ENCODE assay signal across 20 cellular contexts in the genomic region with DNA sequence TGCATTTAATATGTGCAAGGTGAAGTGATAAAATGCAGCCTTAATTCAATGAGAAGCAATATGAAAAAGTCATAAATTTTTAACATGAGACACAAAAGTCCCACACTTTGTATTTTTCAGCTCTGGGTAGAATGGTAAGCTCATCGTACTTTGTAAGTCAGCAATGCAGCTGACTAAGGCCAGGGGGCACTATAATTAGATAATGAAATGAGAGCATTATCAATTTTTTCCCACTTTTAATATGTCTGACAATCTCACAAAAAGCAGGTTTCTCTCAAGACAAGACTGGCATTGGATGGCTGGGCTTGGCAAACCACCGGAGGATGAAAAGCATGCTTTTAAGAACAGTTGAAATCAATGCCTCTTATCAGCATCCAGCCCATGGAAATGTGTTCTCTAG.
DNase-seq lines count a peak whose midpoint lies in the region; ATAC-seq and TF ChIP-seq lines count a peak whose summit lies in the region.
"Had no signal": no experiment of that assay in that cellular context is flagged by ENCODE, and none has a peak within 500 bp of the region (broad histone marks: within the 10 kb centered on the region; RNA-seq: fewer than 3 reads in every experiment).

No MANE protein-coding gene starts in this region.

- in situ Hi-C loops in GM13977 (cut with MboI; ENCODE audit: low pct_unique_long_range_greater_than_20kb, low sequenced_read_pairs, unreplicated experiment): no loop called here
- in situ Hi-C loops in gastrocnemius medialis (cut with MboI; ENCODE audit: low sequenced_read_pairs in 4 of 4): no loop called here

- peaks cover 6% of the 10 kb centered on the region; the same call in 1 of the 2 replicates for H3K9me3 Mint-ChIP-seq in WTC11
- peaks cover 3% of the 10 kb centered on the region for H3K9me3 Mint-ChIP-seq in activated CD4-positive, alpha-beta memory T cell treated with anti-CD3 and anti-CD28 coated beads, Interleukin-2, amount 10 ng/mL, durations not matched to agents 7 days and 5 days
- H3K9me3 Mint-ChIP-seq: activated CD4-positive, alpha-beta T cell treated with anti-CD3 and anti-CD28 coated beads, Interleukin-2, amount 10 ng/mL, durations not matched to agents 7 days and 5 days; activated T-cell treated with anti-CD3 and anti-CD28 coated beads, Interleukin-2, amount 50 U/mL, for 72 hours had no signal

- H3K9me3 ChIP-seq in gastrocnemius medialis: no peaks in the 10 kb centered on the region
- H3K9me3 ChIP-seq: BLaER1, prostate gland, testis had no signal

- DNase-seq in AG09309 (ENCODE audit: low read depth) (no peak), GM13977 (ENCODE audit: low spot score) (no peak), WTC11 (ENCODE audit: low spot score) (no peak), kidney epithelial cell (ENCODE audit: low read depth) (no peak), AG08396 (ENCODE audit: low spot score) (no peak), gastrocnemius medialis (no peak)
- DNase-seq in activated CD4-positive, alpha-beta memory T cell treated with anti-CD3 and anti-CD28 coated beads, Interleukin-2, amount 10 ng/mL, durations not matched to agents 7 days and 5 days: no peak
- DNase-seq in activated T-cell treated with anti-CD3 and anti-CD28 coated beads, Interleukin-2, amount 50 U/mL, for 48 hours: no peak
- DNase-seq: activated CD4-positive, alpha-beta T cell treated with anti-CD3 and anti-CD28 coated beads, Interleukin-2, amount 10 ng/mL, durations not matched to agents 7 days and 5 days; activated T-cell treated with anti-CD3 and anti-CD28 coated beads, Interleukin-2, amount 50 U/mL, for 72 hours; DMS79 treated with DMSO at 0.1 percent for 48 hours; mesendoderm; NCI-H1694; NCI-H524 treated with DMSO at 0.1 percent for 48 hours; T-helper 2 cell; testis had no signal

- no peak for TF ChIP-seq POLR2A in gastrocnemius medialis (IDR thresholded peaks at IDR 0.05)

- H3K27me3 Mint-ChIP-seq in WTC11 (ENCODE audit: low read depth): no peaks in the 10 kb centered on the region
- peaks cover 5% of the 10 kb centered on the region for H3K27me3 Mint-ChIP-seq in activated CD4-positive, alpha-beta memory T cell treated with anti-CD3 and anti-CD28 coated beads, Interleukin-2, amount 10 ng/mL, durations not matched to agents 7 days and 5 days

- no peaks in the 10 kb centered on the region for H3K27me3 ChIP-seq in kidney epithelial cell (ENCODE audit: control insufficient read depth, insufficient read depth, low read length)
- H3K27me3 ChIP-seq in gastrocnemius medialis: no peaks in the 10 kb centered on the region
- H3K27me3 ChIP-seq: BLaER1, testis had no signal

- no peak overlapping the region for H3K27ac Mint-ChIP-seq in WTC11
- no peak overlapping the region for H3K27ac Mint-ChIP-seq in activated CD4-positive, alpha-beta memory T cell treated with anti-CD3 and anti-CD28 coated beads, Interleukin-2, amount 10 ng/mL, durations not matched to agents 7 days and 5 days
- H3K27ac Mint-ChIP-seq: activated CD4-positive, alpha-beta T cell treated with anti-CD3 and anti-CD28 coated beads, Interleukin-2, amount 10 ng/mL, durations not matched to agents 7 days and 5 days; activated T-cell treated with anti-CD3 and anti-CD28 coated beads, Interleukin-2, amount 50 U/mL, for 72 hours had no signal

- intact Hi-C loops in gastrocnemius medialis (cut with DNase I; ENCODE audit: low total_unique reads): no loop called here

- no peaks in the 10 kb centered on the region for H3K4me1 ChIP-seq in gastrocnemius medialis
- H3K4me1 ChIP-seq: BLaER1, prostate gland, testis had no signal

- ATAC-seq in WTC11: peak; percentile 50
- no peak for ATAC-seq in gastrocnemius medialis
- ATAC-seq: activated T-cell treated with anti-CD3 and anti-CD28 coated beads, Interleukin-2, amount 50 U/mL, for 72 hours; K562 had no signal

- no peak overlapping the region for H3K4me3 Mint-ChIP-seq in WTC11
- no peak overlapping the region for H3K4me3 Mint-ChIP-seq in activated CD4-positive, alpha-beta memory T cell treated with anti-CD3 and anti-CD28 coated beads, Interleukin-2, amount 10 ng/mL, durations not matched to agents 7 days and 5 days
- H3K4me3 Mint-ChIP-seq: activated CD4-positive, alpha-beta T cell treated with anti-CD3 and anti-CD28 coated beads, Interleukin-2, amount 10 ng/mL, durations not matched to agents 7 days and 5 days; activated T-cell treated with anti-CD3 and anti-CD28 coated beads, Interleukin-2, amount 50 U/mL, for 72 hours had no signal

- H3K36me3 ChIP-seq in kidney epithelial cell (ENCODE audit: control insufficient read depth, insufficient read depth, low read length) (no peaks in the 10 kb centered on the region), gastrocnemius medialis (no peaks in the 10 kb centered on the region)
- H3K36me3 ChIP-seq: BLaER1, prostate gland had no signal

- POLR2A ChIA-PET in WTC11 (lab: Charles Lee): no interaction called here
- POLR2A ChIA-PET in activated CD4-positive, alpha-beta memory T cell treated with anti-CD3 and anti-CD28 coated beads, Interleukin-2, amount 10 ng/mL, durations not matched to agents 7 days and 5 days (lab: Charles Lee): interaction anchor here (0.7 kb wide), 1 partner anchor 204 kb away, joined by 3 read pairs; no protein-coding TSS in a partner anchor

- H3K27ac ChIP-seq in gastrocnemius medialis: no peak overlapping the region
- H3K27ac ChIP-seq: BLaER1, coronary artery, prostate gland, testis had no signal

- H3K36me3 Mint-ChIP-seq in WTC11: no peaks in the 10 kb centered on the region
- no peaks in the 10 kb centered on the region for H3K36me3 Mint-ChIP-seq in activated CD4-positive, alpha-beta memory T cell treated with anti-CD3 and anti-CD28 coated beads, Interleukin-2, amount 10 ng/mL, durations not matched to agents 7 days and 5 days (ENCODE audit: low read depth)

- CTCF ChIA-PET in WTC11 (lab: Charles Lee): interaction anchor here (0.5 to 1.5 kb wide), 26 partner anchors 8 to 1182 kb away, joined by 3 to 14 read pairs (median 4); a partner anchor contains a TSS
- CTCF ChIA-PET in activated CD4-positive, alpha-beta memory T cell treated with anti-CD3 and anti-CD28 coated beads, Interleukin-2, amount 10 ng/mL, durations not matched to agents 7 days and 5 days (lab: Charles Lee): interaction anchor here (1.1 kb wide), 1 partner anchor 207 kb away, joined by 4 read pairs; no protein-coding TSS in a partner anchor

- peaks cover 7% of the 10 kb centered on the region for H3K4me1 Mint-ChIP-seq in WTC11
- H3K4me1 Mint-ChIP-seq in activated CD4-positive, alpha-beta memory T cell treated with anti-CD3 and anti-CD28 coated beads, Interleukin-2, amount 10 ng/mL, durations not matched to agents 7 days and 5 days: peaks cover 10% of the 10 kb centered on the region

- H3K4me3 ChIP-seq in AG09309 (ENCODE audit: control insufficient read depth, low read depth, low read length): no peak overlapping the region
- no peak overlapping the region for H3K4me3 ChIP-seq in kidney epithelial cell (ENCODE audit: low read depth, low read length)
- no peak overlapping the region for H3K4me3 ChIP-seq in gastrocnemius medialis
- H3K4me3 ChIP-seq: BLaER1, coronary artery, K562, prostate gland, testis had no signal

- peak; percentile 14 for TF ChIP-seq CTCF in AG09309 (IDR thresholded peaks at IDR 0.05; ENCODE audit: control insufficient read depth, insufficient read depth, low read depth, low read length, missing control alignments)
- peak; percentile 19 for TF ChIP-seq CTCF in GM13977 (IDR thresholded peaks at IDR 0.05; ENCODE audit: extremely low read depth, insufficient read depth, missing control alignments)
- TF ChIP-seq CTCF in WTC11 (IDR thresholded peaks at IDR 0.05): 0 out of 2 replicates have a peak, but pooled peaks have one; percentile 17
- TF ChIP-seq CTCF in kidney epithelial cell (IDR thresholded peaks at IDR 0.05; ENCODE audit: insufficient read depth, low read length, poor library complexity, severe bottlenecking): peak; percentile 30
- TF ChIP-seq CTCF in gastrocnemius medialis (IDR thresholded peaks at IDR 0.05 in 4 of 5, conservative IDR thresholded peaks at IDR 0.05 in 1 of 5): no peak

TF ChIP-seq in WTC11, 78 proteins besides CTCF, POLR2A, EP300 and RAD21:
- no peak for TF ChIP-seq GRHL2 (CRISPR knock-in tag; IDR thresholded peaks at IDR 0.05; ENCODE audit: insufficient replicate concordance, severe bottlenecking)
- no peak for TF ChIP-seq GABPB1 (CRISPR knock-in tag; IDR thresholded peaks at IDR 0.05)
- TF ChIP-seq FOXP1 (CRISPR knock-in tag; IDR thresholded peaks at IDR 0.05; ENCODE audit: borderline replicate concordance): no peak
- TF ChIP-seq ZNF317 (CRISPR knock-in tag; IDR thresholded peaks at IDR 0.05; ENCODE audit: borderline replicate concordance, low read depth): no peak
- TF ChIP-seq FOXJ3 (CRISPR knock-in tag; IDR thresholded peaks at IDR 0.05; ENCODE audit: borderline replicate concordance): no peak
- TF ChIP-seq NR2C2 (CRISPR knock-in tag; IDR thresholded peaks at IDR 0.05): no peak
- no peak for TF ChIP-seq SMAD4 (CRISPR knock-in tag; IDR thresholded peaks at IDR 0.05)
- no peak for TF ChIP-seq EMX1 (CRISPR knock-in tag; IDR thresholded peaks at IDR 0.05)

Comparison
In these comparisons a context has a peak if more than half of its experiments do, and no peak if none do; other contexts are left out.
1. CTCF ChIP-seq: peak in AG09309 (single experiment), GM13977 (single experiment), WTC11 (single experiment) and kidney epithelial cell (single experiment); none in gastrocnemius medialis (0 of 5).